23 cellular contexts compared by ENCODE assay signal in genomic region chr6:107965746-107966145, GRCh38. TPM values are rescaled to one million over a fixed set of nuclear protein-coding genes. Genes with fewer than 3 reads are reported as not detected.
A peak's percentile ranks its signal among the peaks of the same experiment; 100 is the strongest.
DNase-seq lines count a peak whose midpoint lies in the region; ATAC-seq and TF ChIP-seq lines count a peak whose summit lies in the region.
"Had no signal": no experiment of that assay in that cellular context is flagged by ENCODE, and none has a peak within 500 bp of the region (broad histone marks: within the 10 kb centered on the region; RNA-seq: fewer than 3 reads in every experiment).

No MANE protein-coding gene starts in this region.

- ATAC-seq in HG03354 (IDR thresholded peaks at IDR 0.05; ENCODE audit: poor library complexity, severe bottlenecking, unreplicated experiment), result no peak
- ATAC-seq: heart left ventricle, psoas muscle, T-cell had no signal

- DNase-seq in MCF 10A (ENCODE audit: unreplicated experiment), result peak; percentile 56
- no peak for DNase-seq in breast epithelium (ENCODE audit: low spot score in 2 of 2)
- peak; percentile 78 for DNase-seq in amniotic epithelial cell (ENCODE audit: low read depth)
- DNase-seq in fibroblast of pulmonary artery (ENCODE audit: low read depth), result peak; percentile 6
- no peak for DNase-seq in suprapubic skin (ENCODE audit: low spot score in 2 of 2)
- DNase-seq in OCI-M1 (lab: John Stamatoyannopoulos, UW), result no peak
- DNase-seq in NK-92 treated with Interleukin-12 subunit alpha and Interleukin-12 subunit beta, amount 100 ng/mL, for 24 hours (lab: John Stamatoyannopoulos, UW), result no peak
- DNase-seq: activated naive CD4-positive, alpha-beta T cell; activated T-cell treated with anti-CD3 and anti-CD28 coated beads for 4 hours; colonic mucosa; heart left ventricle; NCI-H187 treated with DMSO at 0.1 percent for 48 hours; NCI-H345; psoas muscle; SHP77; T-cell had no signal

- H3K27ac ChIP-seq in breast epithelium (no peak overlapping the region), suprapubic skin (peak overlapping the region; percentile 43)
- H3K27ac ChIP-seq: 22Rv1; ascending aorta; BLaER1 treated with 17β-estradiol and CSF1 and Interleukin-3, amounts not matched to agents 10 nM and 100 nM; colonic mucosa; heart left ventricle; psoas muscle; thoracic aorta; VCaP had no signal

- TF ChIP-seq POLR2A in breast epithelium (IDR thresholded peaks at IDR 0.05) (no peak), suprapubic skin (IDR thresholded peaks at IDR 0.05) (no peak)

- H3K27me3 ChIP-seq in breast epithelium, result no peaks in the 10 kb centered on the region
- H3K27me3 ChIP-seq in suprapubic skin, result no peaks in the 10 kb centered on the region
- H3K27me3 ChIP-seq: ascending aorta; BLaER1 treated with 17β-estradiol and CSF1 and Interleukin-3, amounts not matched to agents 10 nM and 100 nM; colonic mucosa; heart left ventricle had no signal

- no peaks in the 10 kb centered on the region for H3K27me3 Mint-ChIP-seq in MCF 10A (ENCODE audit: insufficient read depth, unreplicated experiment)
- H3K27me3 Mint-ChIP-seq: T-cell had no signal

- intact Hi-C loops in MCF 10A (cut with micrococcal nuclease), result no loop called here
- intact Hi-C loops in breast epithelium (cut with DNase I; ENCODE audit: low total_unique reads), result no loop called here

- 58% methylated on average over 4 of the region's 4 CpGs for WGBS in suprapubic skin

- no peaks in the 10 kb centered on the region for H3K9me3 Mint-ChIP-seq in MCF 10A (ENCODE audit: unreplicated experiment)
- H3K9me3 Mint-ChIP-seq: nephron, T-cell had no signal

- H3K36me3 Mint-ChIP-seq in MCF 10A (ENCODE audit: insufficient read depth, unreplicated experiment), result peaks cover 5% of the 10 kb centered on the region
- H3K36me3 Mint-ChIP-seq: T-cell had no signal

- no peaks in the 10 kb centered on the region for H3K4me1 Mint-ChIP-seq in MCF 10A (ENCODE audit: insufficient read depth, unreplicated experiment)
- H3K4me1 Mint-ChIP-seq: nephron, T-cell had no signal

- H3K4me3 ChIP-seq in breast epithelium, result no peak overlapping the region
- no peak overlapping the region for H3K4me3 ChIP-seq in fibroblast of pulmonary artery (replicated peaks; ENCODE audit: low read depth, low read length)
- no peak overlapping the region for H3K4me3 ChIP-seq in suprapubic skin
- H3K4me3 ChIP-seq: ascending aorta; BLaER1 treated with 17β-estradiol and CSF1 and Interleukin-3, amounts not matched to agents 10 nM and 100 nM; colonic mucosa; heart left ventricle; psoas muscle; thoracic aorta had no signal

- H3K9me3 ChIP-seq in breast epithelium (no peaks in the 10 kb centered on the region), suprapubic skin (no peaks in the 10 kb centered on the region)
- H3K9me3 ChIP-seq: ascending aorta; BLaER1 treated with 17β-estradiol and CSF1 and Interleukin-3, amounts not matched to agents 10 nM and 100 nM; colonic mucosa; heart left ventricle; psoas muscle; thoracic aorta had no signal

- no peak overlapping the region for H3K4me3 Mint-ChIP-seq in MCF 10A (ENCODE audit: unreplicated experiment)
- H3K4me3 Mint-ChIP-seq: nephron, T-cell had no signal

- no peaks in the 10 kb centered on the region for H3K36me3 ChIP-seq in breast epithelium
- H3K36me3 ChIP-seq in suprapubic skin, result no peaks in the 10 kb centered on the region
- H3K36me3 ChIP-seq: ascending aorta; BLaER1 treated with 17β-estradiol and CSF1 and Interleukin-3, amounts not matched to agents 10 nM and 100 nM; colonic mucosa; heart left ventricle; thoracic aorta had no signal

- TF ChIP-seq CTCF in MCF 10A (IDR thresholded peaks at IDR 0.05; ENCODE audit: unreplicated experiment) (no peak), breast epithelium (IDR thresholded peaks at IDR 0.05) (no peak), fibroblast of pulmonary artery (IDR thresholded peaks at IDR 0.05; ENCODE audit: low read length, missing control alignments) (no peak), suprapubic skin (IDR thresholded peaks at IDR 0.05) (no peak)

- no TSS peak for BruUV-seq in MCF 10A (replicated peaks; lab: Mats Ljungman, UMichigan)

- CTCF ChIA-PET in MCF 10A (lab: Yijun Ruan, JAX), result interaction anchor here (0.8 to 2.6 kb wide), 6 partner anchors 15 to 560 kb away, joined by 3 to 21 read pairs (median 4); no protein-coding TSS in a partner anchor

- POLR2A ChIA-PET in MCF 10A (lab: Yijun Ruan, JAX), result interaction anchor here (0.7 to 2.4 kb wide), 4 partner anchors 10 to 118 kb away, joined by 3 to 7 read pairs (median 4); no protein-coding TSS in a partner anchor

- TF ChIP-seq EP300 in suprapubic skin (IDR thresholded peaks at IDR 0.05), result no peak

- H3K4me1 ChIP-seq in breast epithelium (no peaks in the 10 kb centered on the region), suprapubic skin (peaks cover 13% of the 10 kb centered on the region)
- H3K4me1 ChIP-seq: ascending aorta, colonic mucosa, heart left ventricle, psoas muscle had no signal

- H3K27ac Mint-ChIP-seq in MCF 10A (ENCODE audit: low read depth, unreplicated experiment), result peak overlapping the region; percentile 12
- H3K27ac Mint-ChIP-seq: nephron, T-cell had no signal

RNA-seq across cellular contexts. Expression of gene SEC63, which starts 7.7 kb away (rescaled TPM):
- total RNA-seq in MCF 10A (2022) (204 and 264 TPM in 2 replicates), breast epithelium (10 to 100 TPM; 48.8 to 60.0 (median 58.7) TPM), suprapubic skin (10 to 100 TPM; 31.6 to 54.1 (median 42.4) TPM)

Comparison
In these comparisons a context has a peak if more than half of its experiments do, and no peak if none do; other contexts are left out.
1. DNase-seq: peak in MCF 10A (single experiment), amniotic epithelial cell (single experiment) and fibroblast of pulmonary artery (single experiment); none in breast epithelium (0 of 2), suprapubic skin (0 of 2), OCI-M1 (single experiment) and NK-92 treated with Interleukin-12 subunit alpha and Interleukin-12 subunit beta, amount 100 ng/mL, for 24 hours (single experiment).